18 cellular contexts compared by ENCODE assay signal in the genomic region with DNA sequence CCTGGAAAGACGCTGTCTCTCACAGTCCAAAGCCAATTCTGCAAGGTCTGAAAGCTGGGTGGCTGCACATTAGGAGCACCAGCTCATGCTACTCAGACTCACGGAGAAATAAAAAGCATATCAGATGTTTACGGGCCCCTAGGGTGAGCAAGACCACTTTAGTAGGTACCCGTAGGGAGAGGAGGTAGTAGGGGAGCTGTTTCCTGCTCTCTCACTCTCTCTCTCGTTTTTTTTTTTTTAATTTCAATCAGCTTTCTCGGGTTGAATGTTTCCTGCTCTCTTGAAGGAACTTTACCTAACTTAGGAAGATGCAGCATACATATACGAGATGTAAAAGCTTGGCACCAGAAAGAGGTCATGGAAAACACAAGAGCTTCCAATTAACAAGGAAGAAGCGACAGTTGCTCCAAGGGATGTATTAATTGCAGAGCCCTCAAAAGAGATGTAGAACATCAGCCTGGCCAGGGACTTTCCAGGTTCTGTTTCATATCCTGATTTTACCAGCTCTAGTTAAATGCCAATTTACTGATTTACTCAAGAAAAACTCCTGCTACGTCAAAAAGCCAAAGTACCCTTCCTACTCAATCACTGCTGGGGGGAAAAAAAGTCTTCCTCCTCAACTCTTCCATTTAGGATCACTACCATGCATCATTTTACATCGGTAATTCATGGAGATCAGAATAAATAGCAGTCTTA. TPM values are rescaled to one million over a fixed set of nuclear protein-coding genes. Genes with fewer than 3 reads are reported as not detected.
DNase-seq lines count a peak whose midpoint lies in the region; ATAC-seq, FAIRE-seq and TF ChIP-seq lines count a peak whose summit lies in the region.
"Had no signal": no experiment of that assay in that cellular context is flagged by ENCODE, and none has a peak within 500 bp of the region (broad histone marks: within the 10 kb centered on the region; RNA-seq: fewer than 3 reads in every experiment).

No MANE protein-coding gene starts in this region.

- DNase-seq in NCI-H2171 treated with DMSO at 0.1 percent for 48 hours (lab: John Stamatoyannopoulos, UW), result peak; percentile 39
- DNase-seq in NCI-H2171 (lab: John Stamatoyannopoulos, UW), result no peak
- DNase-seq in GM23338 (ENCODE audit: low spot score), result no peak
- DNase-seq in GM12878 (ENCODE audit: low read depth, low spot score), result peak; percentile 41
- no peak for DNase-seq in nephron progenitor cell
- DNase-seq in activated CD8-positive, alpha-beta memory T cell treated with anti-CD3 and anti-CD28 coated beads, Interleukin-2, amount 10 ng/mL, durations not matched to agents 7 days and 5 days, result no peak
- no peak for DNase-seq in mesenchymal stem cell
- no peak for DNase-seq in left ventricle myocardium superior
- DNase-seq: 8988T; activated CD4-positive, CD25-positive, alpha-beta regulatory T cell; activated gamma-delta T cell treated with Interleukin-2 at 50 U/mL for 16 hours; cortex of kidney; islet precursor cell; NCI-H1436 treated with DMSO at 0.1 percent for 48 hours; SJCRH30; trophoblast cell had no signal

- H3K18ac ChIP-seq in mesenchymal stem cell (ENCODE audit: low read depth in 1 of 2, low read length in 2 of 2), result no peak overlapping the region

- no peak overlapping the region for H2BK5ac ChIP-seq in mesenchymal stem cell (ENCODE audit: low read depth, low read length, poor library complexity, severe bottlenecking)

- SMC1A ChIA-PET in GM12878 (lab: Charles Lee; ENCODE audit: uncharacterized antibody, unreplicated experiment), result interaction anchor here (0.6 to 2.8 kb wide), 24 partner anchors 10 to 472 kb away, joined by 3 to 31 read pairs (median 4); partner anchors contain the start of gene SMCP

- H3F3A ChIP-seq in GM23338 (replicated peaks; ENCODE audit: low read depth), result peaks cover 12% of the 10 kb centered on the region

- H3K27ac Mint-ChIP-seq in GM23338 (no peak overlapping the region), nephron progenitor cell (no peak overlapping the region)
- no peak overlapping the region for H3K27ac Mint-ChIP-seq in activated CD8-positive, alpha-beta memory T cell treated with anti-CD3 and anti-CD28 coated beads, Interleukin-2, amount 10 ng/mL, durations not matched to agents 7 days and 5 days

- FAIRE-seq in GM12878 (lab: Jason Lieb, UNC), result no peak
- FAIRE-seq: HTR-8/SVneo had no signal

- ATAC-seq in GM23338 (no peak), GM12878 (peak; percentile 75), left ventricle myocardium superior (no peak)
- ATAC-seq in activated CD8-positive, alpha-beta memory T cell treated with anti-CD3 and anti-CD28 coated beads, Interleukin-2, amount 10 ng/mL, durations not matched to agents 7 days and 5 days, result no peak

- no peak overlapping the region for H3K9ac ChIP-seq in GM12878 (ENCODE audit: control insufficient read depth, insufficient read depth, low read length)
- H3K9ac ChIP-seq in mesenchymal stem cell (ENCODE audit: low read length), result no peak overlapping the region

- in situ Hi-C loops in GM12878 (cut with MboI), result no loop called here

- POLR2A ChIA-PET in GM12878 (lab: Charles Lee), result interaction anchor here (0.6 to 1.9 kb wide), 7 partner anchors 9 to 84 kb away, joined by 3 to 11 read pairs (median 7); no protein-coding TSS in a partner anchor

- no peak overlapping the region for H2BK12ac ChIP-seq in mesenchymal stem cell (ENCODE audit: low read length in 2 of 2)

- H3K36me3 ChIP-seq in GM23338 (ENCODE audit: insufficient read depth), result no peaks in the 10 kb centered on the region
- no peaks in the 10 kb centered on the region for H3K36me3 ChIP-seq in GM12878 (ENCODE audit: control insufficient read depth in 2 of 2, insufficient read depth in 2 of 2, low read length in 1 of 2)
- H3K36me3 ChIP-seq in mesenchymal stem cell (ENCODE audit: control insufficient read depth in 1 of 2, insufficient read depth in 2 of 2, low read depth in 1 of 2, low read length in 2 of 2), result no peaks in the 10 kb centered on the region
- H3K36me3 ChIP-seq: SJCRH30 had no signal

- no peak overlapping the region for H2AK5ac ChIP-seq in mesenchymal stem cell (ENCODE audit: low read length, severe bottlenecking)

- peak overlapping the region; percentile 100 for H2AFZ ChIP-seq in GM23338
- H2AFZ ChIP-seq in GM12878 (ENCODE audit: control insufficient read depth, low read depth, low read length), result no peak overlapping the region; the same call in 1 of the 2 replicates
- H2AFZ ChIP-seq in mesenchymal stem cell (ENCODE audit: low read depth, low read length), result no peak overlapping the region

- intact Hi-C loops in GM12878 (cut with micrococcal nuclease; ENCODE audit: unreplicated experiment), result loop anchor here (5.0 kb wide), 1 partner anchor 80 kb away; no protein-coding TSS in a partner anchor
- intact Hi-C loops in left ventricle myocardium superior (cut with micrococcal nuclease), result no loop called here

- no peak overlapping the region for H2BK120ac ChIP-seq in mesenchymal stem cell (ENCODE audit: low read depth, low read length)

- no peak overlapping the region for H3K14ac ChIP-seq in mesenchymal stem cell (ENCODE audit: low read length in 2 of 2)

- WGBS in GM12878 (ENCODE audit: insufficient coverage, insufficient replicate concordance, low lambda C conversion rate, missing lambda C conversion rate), result 0% methylated on average over 10 of the region's 10 CpGs
- 55% methylated on average over 8 of the region's 10 CpGs for WGBS in mesenchymal stem cell

- H4K8ac ChIP-seq in mesenchymal stem cell (ENCODE audit: low read length), result no peak overlapping the region

- BruUV-seq in GM12878 (replicated peaks; lab: Mats Ljungman, UMichigan), result no TSS peak

- no peak for TF ChIP-seq RAD21 in GM12878 (IDR thresholded peaks at IDR 0.05; ENCODE audit: insufficient read depth, low read depth, low read length)

- H3K9me3 Mint-ChIP-seq in GM23338, result no peaks in the 10 kb centered on the region; the same call in 2 of the 3 replicates
- H3K9me3 Mint-ChIP-seq in nephron progenitor cell, result peaks cover 47% of the 10 kb centered on the region
- no peaks in the 10 kb centered on the region for H3K9me3 Mint-ChIP-seq in activated CD8-positive, alpha-beta memory T cell treated with anti-CD3 and anti-CD28 coated beads, Interleukin-2, amount 10 ng/mL, durations not matched to agents 7 days and 5 days (ENCODE audit: low read depth)

- H3K4me3 ChIP-seq in GM23338, result peak overlapping the region; percentile 63
- H3K4me3 ChIP-seq in GM12878, result peak overlapping the region; percentile 50; the same call in 1 of the 2 replicates
- H3K4me3 ChIP-seq in mesenchymal stem cell (ENCODE audit: insufficient read depth in 1 of 2, low read depth in 1 of 2, low read length in 2 of 2), result no peak overlapping the region
- H3K4me3 ChIP-seq: SJCRH30 had no signal

- no peak for TF ChIP-seq POLR2A in GM12878 (IDR thresholded peaks at IDR 0.05; ENCODE audit: low read depth, low read length)

- no peak overlapping the region for H4K91ac ChIP-seq in mesenchymal stem cell (ENCODE audit: low read length)

- peak in 1 of 2 experiments; percentile 78; a peak in 2 of 4 replicates for TF ChIP-seq EP300 in GM12878 (IDR thresholded peaks at IDR 0.05; ENCODE audit: borderline replicate concordance in 1 of 2, control insufficient read depth in 1 of 2, low read depth in 2 of 2, low read length in 2 of 2)

- peaks cover 16% of the 10 kb centered on the region for H3K4me1 ChIP-seq in GM23338 (ENCODE audit: insufficient read depth)
- peaks cover 15% of the 10 kb centered on the region for H3K4me1 ChIP-seq in GM12878 (ENCODE audit: control insufficient read depth, insufficient read depth, low read length)
- peaks cover 7% of the 10 kb centered on the region for H3K4me1 ChIP-seq in mesenchymal stem cell (ENCODE audit: control insufficient read depth, insufficient read depth, low read depth, low read length)
- H3K4me1 ChIP-seq: SJCRH30 had no signal

- 0 out of 2 replicates have a peak, but pooled peaks cover 3% of the 10 kb centered on the region for H4K20me1 ChIP-seq in GM23338 (replicated peaks; ENCODE audit: insufficient read depth)
- no peaks in the 10 kb centered on the region for H4K20me1 ChIP-seq in GM12878 (ENCODE audit: control insufficient read depth, insufficient read depth)

- H3K9me3 ChIP-seq in GM12878 (replicated peaks; ENCODE audit: control insufficient read depth, insufficient read depth, low read length) (no peaks in the 10 kb centered on the region), mesenchymal stem cell (ENCODE audit: control insufficient read depth, low read length) (no peaks in the 10 kb centered on the region)
- H3K9me3 ChIP-seq: SJCRH30 had no signal

- H3K27me3 Mint-ChIP-seq in GM23338 (ENCODE audit: insufficient read depth, low read depth, poor library complexity) (peaks cover 39% of the 10 kb centered on the region), nephron progenitor cell (ENCODE audit: low read depth, poor library complexity) (peaks cover 70% of the 10 kb centered on the region)
- peaks cover 79% of the 10 kb centered on the region for H3K27me3 Mint-ChIP-seq in activated CD8-positive, alpha-beta memory T cell treated with anti-CD3 and anti-CD28 coated beads, Interleukin-2, amount 10 ng/mL, durations not matched to agents 7 days and 5 days

- TF ChIP-seq CTCF in GM23338 (conservative IDR thresholded peaks at IDR 0.05; ENCODE audit: low read depth in 2 of 2), result no peak
- TF ChIP-seq CTCF in GM12878 (IDR thresholded peaks at IDR 0.05 in 2 of 3, conservative IDR thresholded peaks at IDR 0.05 in 1 of 3; ENCODE audit: control insufficient read depth in 2 of 3, extremely low read depth in 1 of 3, insufficient read depth in 1 of 3, low read depth in 3 of 3, low read length in 3 of 3), result no peak
- no peak for TF ChIP-seq CTCF in nephron progenitor cell (IDR thresholded peaks at IDR 0.05)

- CTCF ChIA-PET in GM12878 (lab: Yijun Ruan, JAX), result interaction anchor here (0.6 to 4.1 kb wide), 18 partner anchors 8 to 1077 kb away, joined by 3 to 38 read pairs (median 4); no protein-coding TSS in a partner anchor
- CTCF ChIA-PET in activated CD8-positive, alpha-beta memory T cell treated with anti-CD3 and anti-CD28 coated beads, Interleukin-2, amount 10 ng/mL, durations not matched to agents 7 days and 5 days (lab: Charles Lee), result interaction anchor here (1.2 kb wide), 1 partner anchor 25 kb away, joined by 3 read pairs; no protein-coding TSS in a partner anchor

- no peaks in the 10 kb centered on the region for H3K9me2 ChIP-seq in GM23338 (ENCODE audit: insufficient read depth)

- H3K27ac ChIP-seq in GM23338 (ENCODE audit: low read depth) (no peak overlapping the region), GM12878 (ENCODE audit: control insufficient read depth, insufficient read depth) (peak overlapping the region; percentile 49), mesenchymal stem cell (ENCODE audit: low read length, poor library complexity, severe bottlenecking) (no peak overlapping the region)
- H3K27ac ChIP-seq: SJCRH30 had no signal

- H3K79me1 ChIP-seq in mesenchymal stem cell (replicated peaks; ENCODE audit: low read length, poor library complexity, severe bottlenecking), result no peaks in the 10 kb centered on the region

- peaks cover 19% of the 10 kb centered on the region for H3K4me1 Mint-ChIP-seq in GM23338
- H3K4me1 Mint-ChIP-seq in nephron progenitor cell, result peaks cover 5% of the 10 kb centered on the region
- peaks cover 18% of the 10 kb centered on the region for H3K4me1 Mint-ChIP-seq in activated CD8-positive, alpha-beta memory T cell treated with anti-CD3 and anti-CD28 coated beads, Interleukin-2, amount 10 ng/mL, durations not matched to agents 7 days and 5 days

- RAD21 ChIA-PET in GM12878 (lab: Charles Lee; ENCODE audit: unreplicated experiment), result interaction anchor here (0.6 to 4.2 kb wide), 14 partner anchors 10 to 371 kb away, joined by 3 to 31 read pairs (median 5); no protein-coding TSS in a partner anchor

- no peaks in the 10 kb centered on the region for H3K79me2 ChIP-seq in GM23338 (replicated peaks; ENCODE audit: insufficient read depth)
- no peaks in the 10 kb centered on the region for H3K79me2 ChIP-seq in GM12878 (ENCODE audit: control insufficient read depth, insufficient read depth, low read length)

- H3K36me3 Mint-ChIP-seq in GM23338 (ENCODE audit: low read depth) (no peaks in the 10 kb centered on the region; the same call in 2 of the 3 replicates), nephron progenitor cell (ENCODE audit: low read depth) (no peaks in the 10 kb centered on the region)
- H3K36me3 Mint-ChIP-seq in activated CD8-positive, alpha-beta memory T cell treated with anti-CD3 and anti-CD28 coated beads, Interleukin-2, amount 10 ng/mL, durations not matched to agents 7 days and 5 days, result no peaks in the 10 kb centered on the region

- no peak overlapping the region for H2BK15ac ChIP-seq in mesenchymal stem cell (ENCODE audit: low read depth, poor library complexity, severe bottlenecking)

- no peak overlapping the region for H3K4ac ChIP-seq in mesenchymal stem cell (ENCODE audit: low read depth in 1 of 2, low read length in 2 of 2)

- H3K23ac ChIP-seq in mesenchymal stem cell (ENCODE audit: low read length in 2 of 2), result no peak overlapping the region

- peak overlapping the region; percentile 85 for H3K4me2 ChIP-seq in GM23338
- H3K4me2 ChIP-seq in GM12878 (ENCODE audit: control insufficient read depth, insufficient read depth), result peak overlapping the region; percentile 91
- no peak overlapping the region for H3K4me2 ChIP-seq in mesenchymal stem cell (ENCODE audit: low read length, poor library complexity, severe bottlenecking)

- H3K27me3 ChIP-seq in GM23338 (ENCODE audit: insufficient read depth) (peaks cover 70% of the 10 kb centered on the region), GM12878 (replicated peaks in 1 of 2; ENCODE audit: control insufficient read depth in 2 of 2, insufficient read depth in 2 of 2, low read length in 1 of 2) (0 out of 4 replicates have a peak, but pooled peaks cover 0 to 4% of the 10 kb centered on the region in 2 experiments), mesenchymal stem cell (ENCODE audit: control insufficient read depth in 1 of 2, insufficient read depth in 1 of 2, low read length in 2 of 2) (peaks cover 46 to 63% of the 10 kb centered on the region in 2 experiments)

- H3K4me3 Mint-ChIP-seq in GM23338 (peak overlapping the region; percentile 72), nephron progenitor cell (peak overlapping the region; percentile 82)
- no peak overlapping the region for H3K4me3 Mint-ChIP-seq in activated CD8-positive, alpha-beta memory T cell treated with anti-CD3 and anti-CD28 coated beads, Interleukin-2, amount 10 ng/mL, durations not matched to agents 7 days and 5 days

RNA-seq across cellular contexts. Expression of gene LORICRIN, which starts 3.1 kb away (rescaled TPM):
- not detected in 2 replicates for total RNA-seq in GM23338 (2014; rRNA removed; shearing (Covaris generic))
- polyA plus RNA-seq in GM23338 (2016; fragmentation: Nextera tagmentation; extraction: Ambion mirVana) (0.23 and 0.24 TPM in 2 replicates), GM12878 (2011; rRNA removed) (not detected in 2 replicates), GM12878 (2014; fragmentation: Illumina TruSeq; extraction: Trizol) (not detected in 2 replicates), GM12878 (2014; fragmentation: Nextera tagmentation; extraction: Ambion mirVana) (not detected), GM12878 (2014; rRNA removed) (0.37 TPM in 1 of 2 replicates, not detected in the other), GM12878 (2016; fragmentation: Nextera tagmentation; extraction: Ambion mirVana) (not detected)
- not detected in 2 replicates for total RNA-seq in GM12878 (2013; cell fraction: nucleolus; rRNA removed)
- total RNA-seq in GM12878 (2014; rRNA removed) (0.06 TPM in 1 of 2 replicates, not detected in the other), GM12878 (2014; rRNA removed; fragmentation: Illumina TruSeq; extraction: Trizol) (not detected in 2 replicates), GM12878 (2021) (not detected in 2 replicates), left ventricle myocardium superior (not detected)
- not detected for polyA plus RNA-seq in GM12878 (2011; ENCODE audit: low read depth)
- 0.07 TPM in 1 of 2 replicates, not detected in the other for polyA plus RNA-seq in GM12878 (2011; cell fraction: cytosol; rRNA removed)
- 0.25 and 0.39 TPM in 2 replicates for polyA plus RNA-seq in GM12878 (2011; cell fraction: nucleus; rRNA removed)
- not detected in 2 replicates for polyA plus RNA-seq in GM12878 (2012)
- 0.26 TPM in 1 of 2 replicates, not detected in the other for polyA minus RNA-seq in GM12878 (2011; rRNA and poly(A)+ RNA removed)
- not detected in 2 replicates for polyA minus RNA-seq in GM12878 (2011; cell fraction: cytosol; rRNA and poly(A)+ RNA removed)
- polyA minus RNA-seq in GM12878 (2011; cell fraction: nucleus; rRNA and poly(A)+ RNA removed), result 0.57 TPM in 1 of 2 replicates, not detected in the other
- not detected for total RNA-seq in activated CD8-positive, alpha-beta memory T cell treated with anti-CD3 and anti-CD28 coated beads, Interleukin-2, amount 10 ng/mL, durations not matched to agents 7 days and 5 days
- not detected for polyA plus RNA-seq in mesenchymal stem cell (2013, experiment 1 of 2)
- not detected for polyA plus RNA-seq in mesenchymal stem cell (2013, experiment 2 of 2)
- total RNA-seq: SJCRH30, skeletal muscle tissue had no signal

RNA-seq across cellular contexts. Expression of gene PRR9, which starts 45.2 kb away (rescaled TPM):
- not detected in 2 replicates for total RNA-seq in GM23338 (2014; rRNA removed; shearing (Covaris generic))
- polyA plus RNA-seq in GM23338 (2016; fragmentation: Nextera tagmentation; extraction: Ambion mirVana) (not detected in 2 replicates), GM12878 (2011; rRNA removed) (not detected in 2 replicates), GM12878 (2014; fragmentation: Illumina TruSeq; extraction: Trizol) (not detected in 2 replicates), GM12878 (2014; fragmentation: Nextera tagmentation; extraction: Ambion mirVana) (not detected), GM12878 (2014; rRNA removed) (not detected in 2 replicates), GM12878 (2016; fragmentation: Nextera tagmentation; extraction: Ambion mirVana) (not detected)
- not detected in 2 replicates for total RNA-seq in GM12878 (2013; cell fraction: nucleolus; rRNA removed)
- total RNA-seq in GM12878 (2014; rRNA removed) (not detected in 2 replicates), GM12878 (2014; rRNA removed; fragmentation: Illumina TruSeq; extraction: Trizol) (not detected in 2 replicates), GM12878 (2021) (not detected in 2 replicates), left ventricle myocardium superior (not detected)
- not detected for polyA plus RNA-seq in GM12878 (2011; ENCODE audit: low read depth)
- polyA plus RNA-seq in GM12878 (2011; cell fraction: cytosol; rRNA removed), result not detected in 2 replicates
- polyA plus RNA-seq in GM12878 (2011; cell fraction: nucleus; rRNA removed), result not detected in 2 replicates
- not detected in 2 replicates for polyA plus RNA-seq in GM12878 (2012)
- not detected in 2 replicates for polyA minus RNA-seq in GM12878 (2011; rRNA and poly(A)+ RNA removed)
- polyA minus RNA-seq in GM12878 (2011; cell fraction: cytosol; rRNA and poly(A)+ RNA removed), result not detected in 2 replicates
- not detected in 2 replicates for polyA minus RNA-seq in GM12878 (2011; cell fraction: nucleus; rRNA and poly(A)+ RNA removed)
- not detected for total RNA-seq in activated CD8-positive, alpha-beta memory T cell treated with anti-CD3 and anti-CD28 coated beads, Interleukin-2, amount 10 ng/mL, durations not matched to agents 7 days and 5 days
- polyA plus RNA-seq in mesenchymal stem cell (2013, experiment 1 of 2), result not detected
- polyA plus RNA-seq in mesenchymal stem cell (2013, experiment 2 of 2), result not detected
- total RNA-seq: SJCRH30, skeletal muscle tissue had no signal

RNA-seq across cellular contexts. Expression of gene PGLYRP3, which starts 50.1 kb away (rescaled TPM):
- total RNA-seq in GM23338 (2014; rRNA removed; shearing (Covaris generic)), result not detected in 2 replicates
- polyA plus RNA-seq in GM23338 (2016; fragmentation: Nextera tagmentation; extraction: Ambion mirVana) (not detected in 2 replicates), GM12878 (2011; rRNA removed) (0.19 and 0.49 TPM in 2 replicates), GM12878 (2014; fragmentation: Illumina TruSeq; extraction: Trizol) (0.18 TPM in 1 of 2 replicates, not detected in the other), GM12878 (2014; fragmentation: Nextera tagmentation; extraction: Ambion mirVana) (not detected), GM12878 (2014; rRNA removed) (0.22 TPM in 1 of 2 replicates, not detected in the other), GM12878 (2016; fragmentation: Nextera tagmentation; extraction: Ambion mirVana) (under 1 TPM in 1 of 2 experiments, not detected in 1; 0.10 TPM)
- 3.9 and 5.7 TPM in 2 replicates for total RNA-seq in GM12878 (2013; cell fraction: nucleolus; rRNA removed)
- total RNA-seq in GM12878 (2014; rRNA removed) (not detected in 2 replicates), GM12878 (2014; rRNA removed; fragmentation: Illumina TruSeq; extraction: Trizol) (not detected in 2 replicates), GM12878 (2021) (0.29 TPM in 1 of 2 replicates, not detected in the other), left ventricle myocardium superior (not detected)
- not detected for polyA plus RNA-seq in GM12878 (2011; ENCODE audit: low read depth)
- polyA plus RNA-seq in GM12878 (2011; cell fraction: cytosol; rRNA removed), result 0.42 and 0.53 TPM in 2 replicates
- 1.6 TPM in 2 replicates for polyA plus RNA-seq in GM12878 (2011; cell fraction: nucleus; rRNA removed)
- polyA plus RNA-seq in GM12878 (2012), result 0.27 and 0.28 TPM in 2 replicates
- polyA minus RNA-seq in GM12878 (2011; rRNA and poly(A)+ RNA removed), result 1.2 and 1.3 TPM in 2 replicates
- polyA minus RNA-seq in GM12878 (2011; cell fraction: cytosol; rRNA and poly(A)+ RNA removed), result not detected in 2 replicates
- polyA minus RNA-seq in GM12878 (2011; cell fraction: nucleus; rRNA and poly(A)+ RNA removed), result 1.5 and 1.7 TPM in 2 replicates
- not detected for total RNA-seq in activated CD8-positive, alpha-beta memory T cell treated with anti-CD3 and anti-CD28 coated beads, Interleukin-2, amount 10 ng/mL, durations not matched to agents 7 days and 5 days
- not detected for polyA plus RNA-seq in mesenchymal stem cell (2013, experiment 1 of 2)
- polyA plus RNA-seq in mesenchymal stem cell (2013, experiment 2 of 2), result not detected
- total RNA-seq: SJCRH30, skeletal muscle tissue had no signal

RNA-seq across cellular contexts. Expression of gene LELP1, which starts 59.4 kb away (rescaled TPM):
- not detected in 2 replicates for total RNA-seq in GM23338 (2014; rRNA removed; shearing (Covaris generic))
- polyA plus RNA-seq in GM23338 (2016; fragmentation: Nextera tagmentation; extraction: Ambion mirVana) (not detected in 2 replicates), GM12878 (2011; rRNA removed) (not detected in 2 replicates), GM12878 (2014; fragmentation: Illumina TruSeq; extraction: Trizol) (not detected in 2 replicates), GM12878 (2014; fragmentation: Nextera tagmentation; extraction: Ambion mirVana) (not detected), GM12878 (2014; rRNA removed) (not detected in 2 replicates), GM12878 (2016; fragmentation: Nextera tagmentation; extraction: Ambion mirVana) (not detected)
- not detected in 2 replicates for total RNA-seq in GM12878 (2013; cell fraction: nucleolus; rRNA removed)
- total RNA-seq in GM12878 (2014; rRNA removed) (not detected in 2 replicates), GM12878 (2014; rRNA removed; fragmentation: Illumina TruSeq; extraction: Trizol) (not detected in 2 replicates), GM12878 (2021) (not detected in 2 replicates), left ventricle myocardium superior (not detected)
- not detected for polyA plus RNA-seq in GM12878 (2011; ENCODE audit: low read depth)
- not detected in 2 replicates for polyA plus RNA-seq in GM12878 (2011; cell fraction: cytosol; rRNA removed)
- polyA plus RNA-seq in GM12878 (2011; cell fraction: nucleus; rRNA removed), result not detected in 2 replicates
- not detected in 2 replicates for polyA plus RNA-seq in GM12878 (2012)
- polyA minus RNA-seq in GM12878 (2011; rRNA and poly(A)+ RNA removed), result not detected in 2 replicates
- not detected in 2 replicates for polyA minus RNA-seq in GM12878 (2011; cell fraction: cytosol; rRNA and poly(A)+ RNA removed)
- polyA minus RNA-seq in GM12878 (2011; cell fraction: nucleus; rRNA and poly(A)+ RNA removed), result not detected in 2 replicates
- total RNA-seq in activated CD8-positive, alpha-beta memory T cell treated with anti-CD3 and anti-CD28 coated beads, Interleukin-2, amount 10 ng/mL, durations not matched to agents 7 days and 5 days, result not detected
- not detected for polyA plus RNA-seq in mesenchymal stem cell (2013, experiment 1 of 2)
- not detected for polyA plus RNA-seq in mesenchymal stem cell (2013, experiment 2 of 2)
- total RNA-seq: SJCRH30, skeletal muscle tissue had no signal

Comparison
In these comparisons a context has a peak if more than half of its experiments do, and no peak if none do; other contexts are left out.
1. DNase-seq: peak in NCI-H2171 treated with DMSO at 0.1 percent for 48 hours (single experiment) and GM12878 (single experiment); none in NCI-H2171 (single experiment), GM23338 (single experiment), nephron progenitor cell (single experiment), activated CD8-positive, alpha-beta memory T cell treated with anti-CD3 and anti-CD28 coated beads, Interleukin-2, amount 10 ng/mL, durations not matched to agents 7 days and 5 days (single experiment), mesenchymal stem cell (single experiment) and left ventricle myocardium superior (single experiment).
2. H3K4me3 ChIP-seq: peak in GM23338 (single experiment) and GM12878 (single experiment); none in mesenchymal stem cell (0 of 2).